In the genomic region with DNA sequence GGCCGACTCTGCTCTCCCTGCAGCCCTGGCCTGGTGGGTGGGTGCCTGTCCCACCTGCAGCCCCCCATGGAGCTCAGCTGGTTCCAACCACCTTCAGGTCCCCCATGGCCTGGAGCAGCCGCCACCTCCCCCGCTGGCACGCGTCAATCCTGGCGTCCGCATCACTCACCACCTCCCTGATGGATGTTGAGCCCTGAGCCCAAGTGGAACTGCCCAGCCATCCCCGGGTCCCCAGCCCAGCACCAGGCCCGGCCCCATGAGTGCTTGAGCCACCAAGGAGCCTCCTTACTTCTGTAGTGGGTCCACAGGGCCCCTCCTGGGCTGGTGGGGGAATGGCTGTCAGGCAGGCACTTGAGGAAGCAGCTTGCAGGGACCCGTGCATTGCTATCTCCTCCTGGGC, we compare ENCODE assay signal across 26 cellular contexts.
"Had no signal": no experiment of that assay in that cellular context is flagged by ENCODE, and none has a peak within 500 bp of the region (broad histone marks: within the 10 kb centered on the region; RNA-seq: fewer than 3 reads in every experiment).

No MANE protein-coding gene starts in this region.

- DNase-seq: activated B cell treated with CpG ODN at 0.5 μM for 24 hours; activated CD4-positive, alpha-beta T cell treated with anti-CD3 and anti-CD28 coated beads, Interleukin-2, amount 50 U/mL, for 1 hour; activated CD8-positive, alpha-beta memory T cell treated with anti-CD3 and anti-CD28 coated beads, Interleukin-2, amount 10 ng/mL, durations not matched to agents 7 days and 5 days; activated CD8-positive, alpha-beta T cell treated with anti-CD3 and anti-CD28 coated beads, Interleukin-2, amount 10 ng/mL, durations not matched to agents 7 days and 5 days; activated naive CD4-positive, alpha-beta T cell; activated naive CD8-positive, alpha-beta T cell treated with anti-CD3 and anti-CD28 coated beads for 36 hours; activated T-cell treated with anti-CD3 and anti-CD28 coated beads, Interleukin-2, amount 50 U/mL, for 72 hours; brain microvascular endothelial cell; head of caudate nucleus; hippocampal formation; left colon; midbrain; naive thymus-derived CD4-positive, alpha-beta T cell; sigmoid colon; small intestine; stimulated activated CD4-positive, alpha-beta T cell treated with anti-CD3 and anti-CD28 coated beads, Interleukin-4, amount 100 ng/mL, for 24 hours; T-helper 2 cell had no signal

- H3K27ac ChIP-seq: brain microvascular endothelial cell, sigmoid colon, thoracic aorta, vagina had no signal

- ATAC-seq: activated CD8-positive, alpha-beta memory T cell treated with anti-CD3 and anti-CD28 coated beads, Interleukin-2, amount 10 ng/mL, durations not matched to agents 7 days and 5 days; activated CD8-positive, alpha-beta T cell treated with anti-CD3 and anti-CD28 coated beads, Interleukin-2, amount 10 ng/mL, durations not matched to agents 7 days and 5 days; activated T-cell treated with anti-CD3 and anti-CD28 coated beads, Interleukin-2, amount 50 U/mL, for 72 hours; gastroesophageal sphincter; left colon; naive thymus-derived CD4-positive, alpha-beta T cell; stimulated activated effector memory CD8-positive, alpha-beta T cell treated with anti-CD3 and anti-CD28 coated beads, Interleukin-12 subunit alpha, Interleukin-12 subunit beta, amount 100 ng/mL, for 72 hours had no signal

- FAIRE-seq: astrocyte, endothelial cell of umbilical vein, keratinocyte, small intestine had no signal

- H3K4me3 ChIP-seq: gastroesophageal sphincter, sigmoid colon, thoracic aorta, vagina had no signal

- H3K27me3 Mint-ChIP-seq: activated B cell treated with CpG ODN at 0.5 μM for 24 hours; activated CD8-positive, alpha-beta memory T cell treated with anti-CD3 and anti-CD28 coated beads, Interleukin-2, amount 10 ng/mL, durations not matched to agents 7 days and 5 days; activated naive CD8-positive, alpha-beta T cell treated with anti-CD3 and anti-CD28 coated beads for 36 hours; naive thymus-derived CD4-positive, alpha-beta T cell; stimulated activated naive CD8-positive, alpha-beta T cell treated with anti-CD3 and anti-CD28 coated beads, Interleukin-15, Interleukin-2, amounts not matched to agents 100 ng/mL and 50 ng/mL, for 24 hours; type B pancreatic cell had no signal

- H3K27me3 ChIP-seq: brain microvascular endothelial cell, gastroesophageal sphincter, sigmoid colon, vagina had no signal

- H3K36me3 ChIP-seq: thoracic aorta, vagina had no signal

- H3K9me3 Mint-ChIP-seq: activated B cell treated with CpG ODN at 0.5 μM for 24 hours; activated naive CD8-positive, alpha-beta T cell treated with anti-CD3 and anti-CD28 coated beads for 36 hours; activated T-cell treated with anti-CD3 and anti-CD28 coated beads, Interleukin-2, amount 50 U/mL, for 72 hours; naive thymus-derived CD4-positive, alpha-beta T cell; stimulated activated effector memory CD8-positive, alpha-beta T cell treated with anti-CD3 and anti-CD28 coated beads, Interleukin-12 subunit alpha, Interleukin-12 subunit beta, amount 100 ng/mL, for 72 hours; stimulated activated naive CD8-positive, alpha-beta T cell treated with anti-CD3 and anti-CD28 coated beads, Interleukin-15, Interleukin-2, amounts not matched to agents 100 ng/mL and 50 ng/mL, for 24 hours; type B pancreatic cell had no signal

- H3K4me1 Mint-ChIP-seq: activated B cell treated with CpG ODN at 0.5 μM for 24 hours; activated CD8-positive, alpha-beta memory T cell treated with anti-CD3 and anti-CD28 coated beads, Interleukin-2, amount 10 ng/mL, durations not matched to agents 7 days and 5 days; activated naive CD8-positive, alpha-beta T cell treated with anti-CD3 and anti-CD28 coated beads for 36 hours had no signal

- H3K4me3 Mint-ChIP-seq: activated B cell treated with CpG ODN at 0.5 μM for 24 hours; activated CD8-positive, alpha-beta memory T cell treated with anti-CD3 and anti-CD28 coated beads, Interleukin-2, amount 10 ng/mL, durations not matched to agents 7 days and 5 days; activated CD8-positive, alpha-beta T cell treated with anti-CD3 and anti-CD28 coated beads, Interleukin-2, amount 10 ng/mL, durations not matched to agents 7 days and 5 days; activated naive CD8-positive, alpha-beta T cell treated with anti-CD3 and anti-CD28 coated beads for 36 hours; activated T-cell treated with anti-CD3 and anti-CD28 coated beads, Interleukin-2, amount 50 U/mL, for 72 hours; naive thymus-derived CD4-positive, alpha-beta T cell; stimulated activated effector memory CD8-positive, alpha-beta T cell treated with anti-CD3 and anti-CD28 coated beads, Interleukin-12 subunit alpha, Interleukin-12 subunit beta, amount 100 ng/mL, for 72 hours; stimulated activated naive CD8-positive, alpha-beta T cell treated with anti-CD3 and anti-CD28 coated beads, Interleukin-15, Interleukin-2, amounts not matched to agents 100 ng/mL and 50 ng/mL, for 24 hours; type B pancreatic cell had no signal

- H3K9me3 ChIP-seq: gastroesophageal sphincter, sigmoid colon, thoracic aorta, vagina had no signal

- H3K36me3 Mint-ChIP-seq: activated CD8-positive, alpha-beta memory T cell treated with anti-CD3 and anti-CD28 coated beads, Interleukin-2, amount 10 ng/mL, durations not matched to agents 7 days and 5 days; activated naive CD8-positive, alpha-beta T cell treated with anti-CD3 and anti-CD28 coated beads for 36 hours; type B pancreatic cell had no signal

- H3K27ac Mint-ChIP-seq: activated B cell treated with CpG ODN at 0.5 μM for 24 hours; activated CD8-positive, alpha-beta memory T cell treated with anti-CD3 and anti-CD28 coated beads, Interleukin-2, amount 10 ng/mL, durations not matched to agents 7 days and 5 days; activated CD8-positive, alpha-beta T cell treated with anti-CD3 and anti-CD28 coated beads, Interleukin-2, amount 10 ng/mL, durations not matched to agents 7 days and 5 days; activated naive CD8-positive, alpha-beta T cell treated with anti-CD3 and anti-CD28 coated beads for 36 hours; activated T-cell treated with anti-CD3 and anti-CD28 coated beads, Interleukin-2, amount 50 U/mL, for 72 hours; naive thymus-derived CD4-positive, alpha-beta T cell; stimulated activated effector memory CD8-positive, alpha-beta T cell treated with anti-CD3 and anti-CD28 coated beads, Interleukin-12 subunit alpha, Interleukin-12 subunit beta, amount 100 ng/mL, for 72 hours; stimulated activated naive CD8-positive, alpha-beta T cell treated with anti-CD3 and anti-CD28 coated beads, Interleukin-15, Interleukin-2, amounts not matched to agents 100 ng/mL and 50 ng/mL, for 24 hours; type B pancreatic cell had no signal
